Comparison of ENCODE assay signal across 9 cellular contexts in genomic region chr5:138338411-138339085, GRCh38. TPM values are rescaled to one million over a fixed set of nuclear protein-coding genes. Genes with fewer than 3 reads are reported as not detected.
A peak's percentile ranks its signal among the peaks of the same experiment; 100 is the strongest.
DNase-seq lines count a peak whose midpoint lies in the region; ATAC-seq, FAIRE-seq and TF ChIP-seq lines count a peak whose summit lies in the region.
"Had no signal": no experiment of that assay in that cellular context is flagged by ENCODE, and none has a peak within 500 bp of the region (broad histone marks: within the 10 kb centered on the region; RNA-seq: fewer than 3 reads in every experiment).

No MANE protein-coding gene starts in this region.

- peak; percentile 11 for DNase-seq in stimulated activated CD4-positive, alpha-beta T cell treated with anti-CD3 and anti-CD28 coated beads, Interleukin-15, amount 100 ng/mL, for 24 hours
- no peak for DNase-seq in stimulated activated CD4-positive, alpha-beta T cell treated with anti-CD3 and anti-CD28 coated beads, Interleukin-2, amount 100 ng/mL, for 48 hours
- no peak for DNase-seq in Peyer's patch
- DNase-seq in epithelial cell of prostate (ENCODE audit: low read depth, low spot score), result no peak
- peak in 1 of 6 donors; percentile 37 for DNase-seq in pancreas
- no peak for DNase-seq in NCI-H187 (lab: John Stamatoyannopoulos, UW)

- FAIRE-seq in pancreas (lab: Jason Lieb, UNC), result no peak
- FAIRE-seq: islet of Langerhans had no signal

- peak overlapping the region; percentile 86 to 92 (median 89) for H3K27ac ChIP-seq in Peyer's patch
- peak overlapping the region; percentile 69 for H3K27ac ChIP-seq in epithelial cell of prostate
- H3K27ac ChIP-seq in pancreas, result peak overlapping the region; percentile 94 to 99 (median 98)

- H3K27me3 ChIP-seq in Peyer's patch (no peaks in the 10 kb centered on the region), pancreas (no peaks in the 10 kb centered on the region)

- H3K36me3 ChIP-seq in Peyer's patch, result peaks cover 0 to 21% (median 0%) of the 10 kb centered on the region in 3 donors
- peaks cover 0 to 23% (median 7%) of the 10 kb centered on the region in 3 donors for H3K36me3 ChIP-seq in pancreas

- intact Hi-C loops in pancreas (cut with DNase I), result no loop called here

- peaks cover 0 to 20% (median 0%) of the 10 kb centered on the region in 4 donors for H3K4me1 ChIP-seq in Peyer's patch
- H3K4me1 ChIP-seq in pancreas, result peaks cover 0 to 17% (median 5%) of the 10 kb centered on the region in 3 donors

- TF ChIP-seq CTCF in Peyer's patch (IDR thresholded peaks at IDR 0.05) (no peak), pancreas (IDR thresholded peaks at IDR 0.05) (no peak)

- TF ChIP-seq POLR2A in Peyer's patch (IDR thresholded peaks at IDR 0.05), result no peak

- peak; percentile 0 to 3 (median 1) for ATAC-seq in pancreas
- no peak for ATAC-seq in HG02763 (IDR thresholded peaks at IDR 0.05; ENCODE audit: unreplicated experiment)
- ATAC-seq in HG03097 (IDR thresholded peaks at IDR 0.05; ENCODE audit: low FRiP score, unreplicated experiment), result no peak

- H3K9me3 ChIP-seq in Peyer's patch (no peaks in the 10 kb centered on the region), pancreas (no peaks in the 10 kb centered on the region)

- H3K4me3 ChIP-seq in Peyer's patch (peak overlapping the region; percentile 80 to 91 (median 84)), pancreas (peak overlapping the region; percentile 61 to 95 (median 90))

- 0% methylated on average over 8 to 21 of the region's 21 CpGs for WGBS in pancreas, 2 donors

RNA-seq across cellular contexts. Expression of gene FAM53C, which starts 0.5 kb away (rescaled TPM):
- total RNA-seq in Peyer's patch (10 to 100 TPM; 19.1 to 22.1 (median 20.7) TPM), pancreas (10 to 100 TPM; 14.7 to 18.9 (median 16.9) TPM)
- 10 to 100 TPM; 13.0 to 13.5 TPM for polyA plus RNA-seq in pancreas

RNA-seq across cellular contexts. Expression of gene CDC25C, which starts 6.9 kb away (rescaled TPM):
- total RNA-seq in Peyer's patch, result 1 to 10 TPM in 1 of 4 donors, under 1 TPM in 3; 0.88 to 4.1 (median 0.94) TPM
- under 1 TPM in 3 of 6 donors, not detected in 3; 0.09 to 0.19 (median 0.17) TPM for total RNA-seq in pancreas
- polyA plus RNA-seq in pancreas, result under 1 TPM in 1 of 2 donors, not detected in 1; 0.09 TPM

RNA-seq across cellular contexts. Expression of gene KDM3B, which starts 13.9 kb away (rescaled TPM):
- total RNA-seq in Peyer's patch (10 to 100 TPM; 55.3 to 85.2 (median 68.1) TPM), pancreas (10 to 100 TPM; 17.9 to 38.3 (median 25.3) TPM)
- 10 to 100 TPM; 14.3 to 24.8 TPM for polyA plus RNA-seq in pancreas

Comparison
In these comparisons a context has a peak if more than half of its experiments do, and no peak if none do; other contexts are left out.
1. ATAC-seq: peak in pancreas (4 of 4); none in HG02763 (single experiment) and HG03097 (single experiment).
2. Peak in every context shown above with its lines, with median percentiles within 50 percentile points of each other: H3K27ac ChIP-seq.